1 cellular context compared by ENCODE assay signal in genomic region chrX:118588715-118589114, GRCh38.
TF ChIP-seq lines count a peak whose summit lies in the region.

No MANE protein-coding gene starts in this region.

TF ChIP-seq in HEK293, 187 proteins besides CTCF, POLR2A, EP300 and RAD21 (continued from another document and continues in another):
- TF ChIP-seq ZNF26 (tag by site-specific recombination; IDR thresholded peaks at IDR 0.05) (no peak), ZNF335 (tag by site-specific recombination; conservative IDR thresholded peaks at IDR 0.05) (no peak), PBX3 (CRISPR knock-in tag; IDR thresholded peaks at IDR 0.05) (no peak), ZNF341 (tag by site-specific recombination; IDR thresholded peaks at IDR 0.05; ENCODE audit: low read depth) (no peak), ZEB2 (tag by site-specific recombination; IDR thresholded peaks at IDR 0.05) (no peak), OVOL3 (tag by site-specific recombination; IDR thresholded peaks at IDR 0.05) (peak; percentile 57; the same call in 1 of the 2 replicates), ZNF146 (tag by site-specific recombination; IDR thresholded peaks at IDR 0.05) (no peak), ZSCAN18 (tag by site-specific recombination; IDR thresholded peaks at IDR 0.05) (no peak), ZNF433 (tag by site-specific recombination; IDR thresholded peaks at IDR 0.05; ENCODE audit: low read depth) (no peak), ZNF169 (tag by site-specific recombination; IDR thresholded peaks at IDR 0.05) (no peak), ZNF629 (tag by site-specific recombination; IDR thresholded peaks at IDR 0.05) (no peak), ZNF274 (IDR thresholded peaks at IDR 0.05; ENCODE audit: low read length) (no peak), ZNF274 (tag by site-specific recombination; IDR thresholded peaks at IDR 0.05; ENCODE audit: borderline replicate concordance) (no peak), ELK4 (IDR thresholded peaks at IDR 0.05; ENCODE audit: borderline replicate concordance, low read depth, low read length) (no peak), ZNF701 (tag by site-specific recombination; IDR thresholded peaks at IDR 0.05) (no peak), ZNF777 (tag by site-specific recombination; IDR thresholded peaks at IDR 0.05; ENCODE audit: borderline replicate concordance) (no peak), KLF9 (tag by site-specific recombination; IDR thresholded peaks at IDR 0.05; ENCODE audit: low read depth) (no peak), ZFP41 (tag by site-specific recombination; IDR thresholded peaks at IDR 0.05; ENCODE audit: borderline replicate concordance) (no peak), ZSCAN30 (tag by site-specific recombination; IDR thresholded peaks at IDR 0.05) (peak; percentile 39; the same call in 1 of the 2 replicates), KLF7 (tag by site-specific recombination; IDR thresholded peaks at IDR 0.05; ENCODE audit: borderline replicate concordance) (no peak), ZNF639 (tag by site-specific recombination; IDR thresholded peaks at IDR 0.05) (no peak), ZBTB49 (tag by site-specific recombination; IDR thresholded peaks at IDR 0.05; ENCODE audit: low read depth) (no peak), INSM2 (tag by site-specific recombination; IDR thresholded peaks at IDR 0.05) (no peak), KLF17 (tag by site-specific recombination; IDR thresholded peaks at IDR 0.05) (no peak), ZNF658 (tag by site-specific recombination; IDR thresholded peaks at IDR 0.05) (no peak), ZNF830 (tag by site-specific recombination; IDR thresholded peaks at IDR 0.05; ENCODE audit: low read depth) (no peak), ZNF121 (tag by site-specific recombination; IDR thresholded peaks at IDR 0.05) (no peak), SETDB1 (IDR thresholded peaks at IDR 0.05; ENCODE audit: insufficient read length, low read length) (no peak), ZNF324 (tag by site-specific recombination; IDR thresholded peaks at IDR 0.05) (no peak), ZBTB17 (tag by site-specific recombination; IDR thresholded peaks at IDR 0.05) (no peak), ZNF404 (tag by site-specific recombination; IDR thresholded peaks at IDR 0.05) (no peak), HOXD13 (CRISPR knock-in tag; IDR thresholded peaks at IDR 0.05; ENCODE audit: borderline replicate concordance) (no peak), ZNF211 (tag by site-specific recombination; IDR thresholded peaks at IDR 0.05; ENCODE audit: low read depth) (no peak), ZIC2 (tag by site-specific recombination; IDR thresholded peaks at IDR 0.05) (no peak), ZBTB8A (tag by site-specific recombination; IDR thresholded peaks at IDR 0.05) (no peak), ZNF600 (tag by site-specific recombination; IDR thresholded peaks at IDR 0.05) (no peak), ZBTB1 (tag by site-specific recombination; IDR thresholded peaks at IDR 0.05) (no peak), ZNF133 (tag by site-specific recombination; IDR thresholded peaks at IDR 0.05) (no peak), ZNF768 (tag by site-specific recombination; IDR thresholded peaks at IDR 0.05) (no peak), ZNF530 (tag by site-specific recombination; IDR thresholded peaks at IDR 0.05; ENCODE audit: low read depth) (no peak), ZNF660 (tag by site-specific recombination; IDR thresholded peaks at IDR 0.05) (no peak), ZNF184 (tag by site-specific recombination; IDR thresholded peaks at IDR 0.05) (no peak), ZNF140 (tag by site-specific recombination; IDR thresholded peaks at IDR 0.05) (no peak), YY2 (tag by site-specific recombination; IDR thresholded peaks at IDR 0.05) (no peak), ZNF362 (tag by site-specific recombination; IDR thresholded peaks at IDR 0.05) (no peak), ZNF624 (tag by site-specific recombination; IDR thresholded peaks at IDR 0.05) (no peak), ZNF558 (tag by site-specific recombination; IDR thresholded peaks at IDR 0.05) (no peak), ZNF292 (tag by site-specific recombination; IDR thresholded peaks at IDR 0.05; ENCODE audit: borderline replicate concordance, low read depth) (no peak), ZXDB (tag by site-specific recombination; IDR thresholded peaks at IDR 0.05) (0 out of 2 replicates have a peak, but pooled peaks have one; percentile 19), ZNF677 (tag by site-specific recombination; IDR thresholded peaks at IDR 0.05) (no peak), ZNF560 (tag by site-specific recombination; IDR thresholded peaks at IDR 0.05; ENCODE audit: borderline replicate concordance) (no peak), ZNF792 (tag by site-specific recombination; IDR thresholded peaks at IDR 0.05) (no peak), ZNF449 (tag by site-specific recombination; IDR thresholded peaks at IDR 0.05) (no peak), PRDM6 (tag by site-specific recombination; IDR thresholded peaks at IDR 0.05) (peak; percentile 96), MZF1 (tag by site-specific recombination; IDR thresholded peaks at IDR 0.05; ENCODE audit: borderline replicate concordance) (peak; percentile 37; the same call in 1 of the 2 replicates), ZNF266 (tag by site-specific recombination; IDR thresholded peaks at IDR 0.05; ENCODE audit: low read depth) (no peak), ZNF571 (tag by site-specific recombination; IDR thresholded peaks at IDR 0.05) (no peak)
